ENCODE assay signal across 17 cellular contexts in the genomic region with DNA sequence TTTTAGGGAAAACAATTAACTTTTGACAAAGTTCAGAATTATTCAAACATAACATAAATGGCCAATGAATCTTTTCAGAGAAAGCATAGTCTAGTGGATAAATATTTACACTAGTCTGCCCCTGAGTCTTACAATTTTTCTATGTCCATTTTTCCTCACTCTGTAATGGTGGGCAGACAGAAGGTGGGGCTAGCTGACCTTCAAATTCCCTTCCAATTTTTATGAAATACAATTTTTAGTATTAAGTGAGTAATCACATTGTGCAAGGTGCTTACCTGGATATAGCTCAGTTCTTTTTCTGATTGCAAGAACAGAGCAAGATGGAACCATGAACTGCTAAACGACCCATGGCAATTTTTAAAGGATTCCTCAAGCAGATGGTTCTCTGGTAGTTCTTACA.
"Had no signal": no experiment of that assay in that cellular context is flagged by ENCODE, and none has a peak within 500 bp of the region (broad histone marks: within the 10 kb centered on the region; RNA-seq: fewer than 3 reads in every experiment).

No MANE protein-coding gene starts in this region.

- H3K9me3 ChIP-seq: pancreas had no signal

- H3K4me2 ChIP-seq: neural progenitor cell had no signal

- FAIRE-seq: pancreas, small intestine had no signal

- H3K36me3 ChIP-seq: neural progenitor cell, pancreas had no signal

- H3K4me3 ChIP-seq: dorsolateral prefrontal cortex, lung, neural progenitor cell, pancreas had no signal

- H3K27me3 ChIP-seq: neural progenitor cell, pancreas had no signal

- H3K9ac ChIP-seq: neural progenitor cell had no signal

- H2AFZ ChIP-seq: neural progenitor cell had no signal

- ATAC-seq: esophagus mucosa; left colon; left ventricle myocardium superior; natural killer cell treated with Interleukin-12 subunit alpha and Interleukin-12 subunit beta and Interleukin-15 and Interleukin-18, amount 100 ng/mL, for 72 hours; pancreas; right cardiac atrium had no signal

- H3K4me1 ChIP-seq: pancreas had no signal

- H3K27ac ChIP-seq: dorsolateral prefrontal cortex, neural progenitor cell, pancreas had no signal

- DNase-seq: cortex of kidney; dorsolateral prefrontal cortex; effector CD8-positive, alpha-beta T cell; left colon; left ventricle myocardium superior; mesenchymal stem cell; midbrain; nucleus accumbens; pancreas; right cardiac atrium; small intestine; stimulated activated CD4-positive, alpha-beta T cell treated with anti-CD3 and anti-CD28 coated beads, Interleukin-12 subunit alpha, Interleukin-12 subunit beta, amount 100 ng/mL, for 4 hours; stimulated activated naive CD4-positive, alpha-beta T cell had no signal
